Comparison of ENCODE assay signal across 9 cellular contexts in genomic region chr11:46050065-46050464, GRCh38.
A peak's percentile ranks its signal among the peaks of the same experiment; 100 is the strongest.
DNase-seq lines count a peak whose midpoint lies in the region; TF ChIP-seq lines count a peak whose summit lies in the region.
"Had no signal": no experiment of that assay in that cellular context is flagged by ENCODE, and none has a peak within 500 bp of the region (broad histone marks: within the 10 kb centered on the region; RNA-seq: fewer than 3 reads in every experiment).

No MANE protein-coding gene starts in this region.

- DNase-seq in GM03348 (ENCODE audit: low spot score) (peak; percentile 63), T1000 (lab: John Stamatoyannopoulos, UW) (peak; percentile 30), left ventricle myocardium inferior (no peak), hypothalamus (lab: John Stamatoyannopoulos, UW) (no peak), NCI-H128 (lab: John Stamatoyannopoulos, UW; ENCODE audit: unreplicated experiment) (no peak), CD1c-positive myeloid dendritic cell (ENCODE audit: extremely low spot score) (no peak), GM19240 (ENCODE audit: insufficient read length, low spot score) (no peak)
- DNase-seq: activated naive CD4-positive, alpha-beta T cell treated with anti-CD3 and anti-CD28 coated beads, Interleukin-2, amount 10 ng/mL, durations not matched to agents 7 days and 5 days had no signal

- H3K9ac ChIP-seq in rectal smooth muscle tissue (ENCODE audit: low read length) = no peak overlapping the region

- H3K4me1 ChIP-seq in left ventricle myocardium inferior (peaks cover 50% of the 10 kb centered on the region), rectal smooth muscle tissue (ENCODE audit: control insufficient read depth, insufficient read depth, low read length) (peaks cover 14% of the 10 kb centered on the region)

- H3K27ac ChIP-seq in left ventricle myocardium inferior (replicated peaks) (peak overlapping the region; percentile 55), rectal smooth muscle tissue (ENCODE audit: low read depth, low read length) (peak overlapping the region; percentile 18)

- no peaks in the 10 kb centered on the region for H3K27me3 ChIP-seq in left ventricle myocardium inferior (ENCODE audit: low read depth)
- H3K27me3 ChIP-seq in rectal smooth muscle tissue (ENCODE audit: control insufficient read depth, insufficient read depth, low read length) = no peaks in the 10 kb centered on the region

- H3K9me3 ChIP-seq in left ventricle myocardium inferior (replicated peaks) = no peaks in the 10 kb centered on the region

- intact Hi-C loops in left ventricle myocardium inferior (cut with micrococcal nuclease) = no loop called here

- H3K36me3 ChIP-seq in left ventricle myocardium inferior (peaks cover 3% of the 10 kb centered on the region), rectal smooth muscle tissue (ENCODE audit: control insufficient read depth, insufficient read depth, low read length) (no peaks in the 10 kb centered on the region)

- H3K4me3 ChIP-seq in left ventricle myocardium inferior (no peak overlapping the region), rectal smooth muscle tissue (ENCODE audit: low read length) (no peak overlapping the region)

- no peak for TF ChIP-seq CTCF in left ventricle myocardium inferior (IDR thresholded peaks at IDR 0.05; ENCODE audit: borderline replicate concordance)

Comparison
In these comparisons a context has a peak if more than half of its experiments do, and no peak if none do; other contexts are left out.
1. DNase-seq: peak in GM03348 (single experiment) and T1000 (single experiment); none in left ventricle myocardium inferior (single experiment), hypothalamus (0 of 51), NCI-H128 (single experiment), CD1c-positive myeloid dendritic cell (single experiment) and GM19240 (single experiment).